Comparison of ENCODE assay signal across 1 cellular context in the genomic region with DNA sequence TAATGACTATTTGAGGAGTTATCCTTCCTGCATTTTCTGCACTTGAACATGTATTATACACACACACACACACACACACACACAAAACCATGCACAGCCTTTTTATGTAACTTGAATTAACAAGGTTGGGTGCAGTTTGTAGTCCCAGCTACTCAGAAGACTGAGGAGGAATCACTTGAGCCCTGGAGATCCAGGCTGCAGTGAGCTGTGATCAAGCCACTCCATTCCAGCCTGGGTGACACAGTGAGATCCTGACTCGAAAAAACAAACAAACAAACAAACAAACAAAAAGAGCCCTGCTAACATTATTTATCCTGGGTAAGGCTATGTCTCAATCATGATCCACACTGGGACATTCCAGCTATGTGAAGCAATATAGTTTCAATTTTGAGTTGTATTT.
TF ChIP-seq lines count a peak whose summit lies in the region.

No MANE protein-coding gene starts in this region.

TF ChIP-seq in IMR-90, 13 proteins besides CTCF, POLR2A, EP300 and RAD21:
- TF ChIP-seq FOS (IDR thresholded peaks at IDR 0.05; ENCODE audit: low read depth, low read length) (no peak), NFE2L2 (IDR thresholded peaks at IDR 0.05; ENCODE audit: low read depth, low read length) (no peak)
